1 cellular context compared by ENCODE assay signal in the genomic region with DNA sequence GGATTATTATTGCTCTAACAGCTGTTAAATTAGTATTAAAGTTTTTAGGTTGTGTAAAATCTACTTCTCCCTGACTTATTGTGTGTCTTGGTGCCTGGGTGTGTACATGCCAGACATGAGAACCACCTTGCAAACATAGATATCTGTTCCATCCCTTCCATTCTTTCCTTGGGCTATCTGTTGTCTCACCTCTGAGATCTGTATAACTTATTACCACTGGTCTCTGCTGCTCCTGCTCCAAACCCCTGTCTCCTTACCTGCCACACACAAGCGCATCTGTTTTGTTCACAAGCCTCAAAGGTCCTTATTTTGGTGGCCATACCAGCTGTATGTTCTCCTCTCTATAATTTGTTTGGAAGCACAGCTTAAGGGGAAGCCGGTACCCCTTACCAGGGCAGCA.
TF ChIP-seq lines count a peak whose summit lies in the region.

No MANE protein-coding gene starts in this region.

TF ChIP-seq in SK-N-SH, 30 proteins besides CTCF, POLR2A, EP300 and RAD21:
- TF ChIP-seq RXRA (IDR thresholded peaks at IDR 0.05; ENCODE audit: borderline replicate concordance, low read depth) (no peak), MEF2A (IDR thresholded peaks at IDR 0.05; ENCODE audit: borderline replicate concordance, low read depth) (no peak), ELF1 (IDR thresholded peaks at IDR 0.05) (no peak), RCOR1 (IDR thresholded peaks at IDR 0.05; ENCODE audit: low read length) (no peak), TAF1 (IDR thresholded peaks at IDR 0.05; ENCODE audit: borderline replicate concordance, low read depth, low read length) (no peak), SMC3 (IDR thresholded peaks at IDR 0.05; ENCODE audit: low read depth, low read length) (no peak), EZH2phosphoT487 (IDR thresholded peaks at IDR 0.05; ENCODE audit: borderline replicate concordance, low read depth) (no peak), TCF12 (IDR thresholded peaks at IDR 0.05) (no peak), TEAD4 (IDR thresholded peaks at IDR 0.05; ENCODE audit: borderline replicate concordance, insufficient read depth) (no peak), GABPA (IDR thresholded peaks at IDR 0.05; ENCODE audit: low read depth) (no peak), JUND (IDR thresholded peaks at IDR 0.05) (no peak), SIN3A (IDR thresholded peaks at IDR 0.05; ENCODE audit: borderline replicate concordance, low read depth, low read length) (no peak), MXI1 (IDR thresholded peaks at IDR 0.05; ENCODE audit: low read depth, low read length) (no peak)
- TF ChIP-seq, protein P1, sequence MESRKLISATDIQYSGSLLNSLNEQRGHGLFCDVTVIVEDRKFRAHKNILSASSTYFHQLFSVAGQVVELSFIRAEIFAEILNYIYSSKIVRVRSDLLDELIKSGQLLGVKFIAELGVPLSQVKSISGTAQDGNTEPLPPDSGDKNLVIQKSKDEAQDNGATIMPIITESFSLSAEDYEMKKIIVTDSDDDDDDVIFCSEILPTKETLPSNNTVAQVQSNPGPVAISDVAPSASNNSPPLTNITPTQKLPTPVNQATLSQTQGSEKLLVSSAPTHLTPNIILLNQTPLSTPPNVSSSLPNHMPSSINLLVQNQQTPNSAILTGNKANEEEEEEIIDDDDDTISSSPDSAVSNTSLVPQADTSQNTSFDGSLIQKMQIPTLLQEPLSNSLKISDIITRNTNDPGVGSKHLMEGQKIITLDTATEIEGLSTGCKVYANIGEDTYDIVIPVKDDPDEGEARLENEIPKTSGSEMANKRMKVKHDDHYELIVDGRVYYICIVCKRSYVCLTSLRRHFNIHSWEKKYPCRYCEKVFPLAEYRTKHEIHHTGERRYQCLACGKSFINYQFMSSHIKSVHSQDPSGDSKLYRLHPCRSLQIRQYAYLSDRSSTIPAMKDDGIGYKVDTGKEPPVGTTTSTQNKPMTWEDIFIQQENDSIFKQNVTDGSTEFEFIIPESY (IDR thresholded peaks at IDR 0.05; ENCODE audit: borderline replicate concordance, low read depth), result no peak
- TF ChIP-seq, protein P2, sequence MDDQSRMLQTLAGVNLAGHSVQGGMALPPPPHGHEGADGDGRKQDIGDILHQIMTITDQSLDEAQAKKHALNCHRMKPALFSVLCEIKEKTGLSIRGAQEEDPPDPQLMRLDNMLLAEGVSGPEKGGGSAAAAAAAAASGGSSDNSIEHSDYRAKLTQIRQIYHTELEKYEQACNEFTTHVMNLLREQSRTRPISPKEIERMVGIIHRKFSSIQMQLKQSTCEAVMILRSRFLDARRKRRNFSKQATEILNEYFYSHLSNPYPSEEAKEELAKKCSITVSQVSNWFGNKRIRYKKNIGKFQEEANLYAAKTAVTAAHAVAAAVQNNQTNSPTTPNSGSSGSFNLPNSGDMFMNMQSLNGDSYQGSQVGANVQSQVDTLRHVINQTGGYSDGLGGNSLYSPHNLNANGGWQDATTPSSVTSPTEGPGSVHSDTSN (IDR thresholded peaks at IDR 0.05), result no peak
- TF ChIP-seq, protein P3, sequence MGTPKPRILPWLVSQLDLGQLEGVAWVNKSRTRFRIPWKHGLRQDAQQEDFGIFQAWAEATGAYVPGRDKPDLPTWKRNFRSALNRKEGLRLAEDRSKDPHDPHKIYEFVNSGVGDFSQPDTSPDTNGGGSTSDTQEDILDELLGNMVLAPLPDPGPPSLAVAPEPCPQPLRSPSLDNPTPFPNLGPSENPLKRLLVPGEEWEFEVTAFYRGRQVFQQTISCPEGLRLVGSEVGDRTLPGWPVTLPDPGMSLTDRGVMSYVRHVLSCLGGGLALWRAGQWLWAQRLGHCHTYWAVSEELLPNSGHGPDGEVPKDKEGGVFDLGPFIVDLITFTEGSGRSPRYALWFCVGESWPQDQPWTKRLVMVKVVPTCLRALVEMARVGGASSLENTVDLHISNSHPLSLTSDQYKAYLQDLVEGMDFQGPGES (IDR thresholded peaks at IDR 0.05; ENCODE audit: low read depth, low read length), result no peak
